Comparison of ENCODE assay signal across 8 cellular contexts in genomic region chr4:38179690-38180299, GRCh38.
DNase-seq lines count a peak whose midpoint lies in the region; ATAC-seq and TF ChIP-seq lines count a peak whose summit lies in the region.

No MANE protein-coding gene starts in this region.

- TF ChIP-seq CTCF in AG09309 (IDR thresholded peaks at IDR 0.05; ENCODE audit: control insufficient read depth, insufficient read depth, low read depth, low read length, missing control alignments) (peak; percentile 91), WERI-Rb-1 (IDR thresholded peaks at IDR 0.05; ENCODE audit: low read depth, low read length) (peak; percentile 83), brain microvascular endothelial cell (IDR thresholded peaks at IDR 0.05; ENCODE audit: low read depth, low read length, missing control alignments) (peak; percentile 89)

- no peaks in the 10 kb centered on the region for H3K9me3 ChIP-seq in WERI-Rb-1 (ENCODE audit: severe bottlenecking)

- no peak overlapping the region for H3K27ac ChIP-seq in WERI-Rb-1
- H3K27ac ChIP-seq in brain microvascular endothelial cell, result no peak overlapping the region

- no peaks in the 10 kb centered on the region for H3K27me3 ChIP-seq in WERI-Rb-1 (ENCODE audit: insufficient read depth, low read depth, severe bottlenecking)
- H3K27me3 ChIP-seq in brain microvascular endothelial cell (replicated peaks), result no peaks in the 10 kb centered on the region

- in situ Hi-C loops in brain microvascular endothelial cell (cut with HindIII; ENCODE audit: low pct_ligation_motif_present, low sequenced_read_pairs), result no loop called here

- DNase-seq in AG09309 (ENCODE audit: low read depth), result no peak
- DNase-seq in NCI-H1694 treated with DMSO at 0.1 percent for 48 hours (lab: John Stamatoyannopoulos, UW), result peak; percentile 11
- DNase-seq in WERI-Rb-1, result peak; percentile 72
- DNase-seq in brain microvascular endothelial cell, result peak; percentile 61
- peak; percentile 82 for DNase-seq in iPS-NIHi7 (ENCODE audit: extremely low spot score)
- peak; percentile 62 to 67 for DNase-seq in stimulated activated CD4-positive, alpha-beta T cell treated with anti-CD3 and anti-CD28 coated beads, Interleukin-12 subunit alpha, Interleukin-12 subunit beta, amount 100 ng/mL, for 24 hours (ENCODE audit: low read depth in 2 of 2)

- H3K4me3 ChIP-seq in AG09309 (ENCODE audit: control insufficient read depth, low read depth, low read length) (no peak overlapping the region), WERI-Rb-1 (ENCODE audit: low read depth, low read length) (no peak overlapping the region), brain microvascular endothelial cell (ENCODE audit: low read depth, low read length) (no peak overlapping the region)

- H3K36me3 ChIP-seq in WERI-Rb-1, result no peaks in the 10 kb centered on the region
- H3K36me3 ChIP-seq in brain microvascular endothelial cell (replicated peaks), result no peaks in the 10 kb centered on the region

- ATAC-seq in GM19395 (IDR thresholded peaks at IDR 0.05; ENCODE audit: unreplicated experiment) (peak; percentile 59), HG02571 (IDR thresholded peaks at IDR 0.05; ENCODE audit: unreplicated experiment) (no peak)
